Comparison of ENCODE assay signal across 25 cellular contexts in genomic region chr16:89286096-89286495, GRCh38.
DNase-seq lines count a peak whose midpoint lies in the region; ATAC-seq and TF ChIP-seq lines count a peak whose summit lies in the region.
"Had no signal": no experiment of that assay in that cellular context is flagged by ENCODE, and none has a peak within 500 bp of the region (broad histone marks: within the 10 kb centered on the region; RNA-seq: fewer than 3 reads in every experiment).

No MANE protein-coding gene starts in this region.

- intact Hi-C loops in right cardiac atrium (cut with DNase I) = no loop called here
- intact Hi-C loops in left cardiac atrium (cut with DNase I) = loop anchor here in 1 of 2 donors (2.0 kb wide), 1 partner anchor 65 kb away; no protein-coding TSS in a partner anchor

- H3K14ac ChIP-seq in neuronal stem cell (ENCODE audit: low read length) = no peak overlapping the region

- H3K9me3 Mint-ChIP-seq in activated T-cell treated with anti-CD3 and anti-CD28 coated beads, Interleukin-2, amount 50 U/mL, for 24 hours = no peaks in the 10 kb centered on the region
- H3K9me3 Mint-ChIP-seq in chondrocyte (ENCODE audit: low read depth) = no peaks in the 10 kb centered on the region
- H3K9me3 Mint-ChIP-seq: CD4-positive, alpha-beta T cell had no signal

- H2BK120ac ChIP-seq in neuronal stem cell (ENCODE audit: low read depth, low read length) = no peak overlapping the region

- H3K4me2 ChIP-seq in neuronal stem cell (ENCODE audit: insufficient read depth, low read length, poor library complexity, severe bottlenecking) = no peak overlapping the region
- H3K4me2 ChIP-seq: BLaER1 had no signal

- DNase-seq in activated T-cell treated with anti-CD3 and anti-CD28 coated beads, Interleukin-2, amount 50 U/mL, for 24 hours = no peak
- DNase-seq in activated T-cell treated with anti-CD3 and anti-CD28 coated beads, Interleukin-2, amount 50 U/mL, for 48 hours = no peak
- DNase-seq in right cardiac atrium (peak in 2 of 3 donors; percentile 39 to 44), left cardiac atrium (no peak), chondrocyte (ENCODE audit: low spot score) (no peak), neuronal stem cell (ENCODE audit: low spot score) (no peak), RKO (ENCODE audit: low spot score) (no peak)
- DNase-seq: ACHN; CD4-positive, alpha-beta T cell; COR-L47; DMS79 treated with DMSO at 0.1 percent for 48 hours; KG1; NCI-H1092 treated with DMSO at 0.1 percent for 48 hours; NCI-H1436 treated with DMSO at 0.1 percent for 48 hours; NCI-H2029; NCI-H226; NCI-H510A treated with DMSO at 0.1 percent for 48 hours; NCI-H748 treated with DMSO at 0.1 percent for 48 hours had no signal

- H2AFZ ChIP-seq in neuronal stem cell (ENCODE audit: low read length) = no peak overlapping the region

- no peak overlapping the region for H2BK5ac ChIP-seq in neuronal stem cell (ENCODE audit: low read length)

- H3K4me1 Mint-ChIP-seq in activated T-cell treated with anti-CD3 and anti-CD28 coated beads, Interleukin-2, amount 50 U/mL, for 24 hours (ENCODE audit: low read depth) = no peaks in the 10 kb centered on the region
- peaks cover 5% of the 10 kb centered on the region for H3K4me1 Mint-ChIP-seq in chondrocyte (ENCODE audit: low read depth)

- H3K9me3 ChIP-seq in right cardiac atrium (ENCODE audit: control insufficient read depth, low read length) = no peaks in the 10 kb centered on the region
- no peaks in the 10 kb centered on the region for H3K9me3 ChIP-seq in neuronal stem cell (replicated peaks in 1 of 2; ENCODE audit: control insufficient read depth in 2 of 2, insufficient read depth in 1 of 2, low read depth in 1 of 2, low read length in 2 of 2)
- H3K9me3 ChIP-seq: BLaER1, HAP-1, SJSA1 had no signal

- H3K23ac ChIP-seq in neuronal stem cell (ENCODE audit: low read depth, low read length, poor library complexity) = peak overlapping the region; percentile 58

- peaks cover 43% of the 10 kb centered on the region for H3K36me3 Mint-ChIP-seq in activated T-cell treated with anti-CD3 and anti-CD28 coated beads, Interleukin-2, amount 50 U/mL, for 24 hours (ENCODE audit: low read depth)
- peaks cover 11% of the 10 kb centered on the region for H3K36me3 Mint-ChIP-seq in chondrocyte (ENCODE audit: low read depth)

- no peak overlapping the region for H3K4ac ChIP-seq in neuronal stem cell (ENCODE audit: low read length)

- peaks cover 18% of the 10 kb centered on the region for H3K79me1 ChIP-seq in neuronal stem cell (ENCODE audit: low read depth, low read length)

- H3K18ac ChIP-seq in neuronal stem cell (ENCODE audit: low read length) = no peak overlapping the region

- 91% methylated on average over 25 of the region's 25 CpGs for WGBS in right cardiac atrium
- no CpG with 5 or more reads among the region's 25 CpGs for WGBS in neuronal stem cell (ENCODE audit: extremely low coverage in 2 of 2, insufficient read length in 2 of 2, insufficient replicate concordance in 1 of 2), 2 donors

- H3K4me1 ChIP-seq in right cardiac atrium (ENCODE audit: control insufficient read depth, insufficient read depth, low read length) (no peaks in the 10 kb centered on the region), neuronal stem cell (ENCODE audit: control insufficient read depth in 2 of 2, insufficient read depth in 1 of 2, low read depth in 1 of 2, low read length in 2 of 2) (peaks cover 6 to 21% of the 10 kb centered on the region in 2 donors)
- H3K4me1 ChIP-seq: HAP-1, SJSA1 had no signal

- no peak overlapping the region for H4K91ac ChIP-seq in neuronal stem cell (ENCODE audit: low read depth, low read length, poor library complexity)

- no peak overlapping the region for H2BK15ac ChIP-seq in neuronal stem cell (ENCODE audit: low read length)

- H3K4me3 ChIP-seq in right cardiac atrium (ENCODE audit: low read length) = no peak overlapping the region
- H3K4me3 ChIP-seq in neuronal stem cell (ENCODE audit: low read length in 2 of 2) = no peak overlapping the region
- H3K4me3 ChIP-seq: BLaER1, HAP-1, SJSA1 had no signal

- peak overlapping the region; percentile 22 for H3K27ac Mint-ChIP-seq in activated T-cell treated with anti-CD3 and anti-CD28 coated beads, Interleukin-2, amount 50 U/mL, for 24 hours
- H3K27ac Mint-ChIP-seq in chondrocyte (ENCODE audit: unreplicated experiment) = peak overlapping the region; percentile 45
- H3K27ac Mint-ChIP-seq: CD4-positive, alpha-beta T cell had no signal

- no peaks in the 10 kb centered on the region for H3K27me3 ChIP-seq in right cardiac atrium (ENCODE audit: control insufficient read depth, insufficient read depth)
- no peaks in the 10 kb centered on the region for H3K27me3 ChIP-seq in neuronal stem cell (ENCODE audit: control insufficient read depth in 3 of 3, insufficient read depth in 3 of 3, low read depth in 1 of 3, low read length in 3 of 3)
- H3K27me3 ChIP-seq: BLaER1, SJSA1 had no signal

- H2BK12ac ChIP-seq in neuronal stem cell (ENCODE audit: low read length) = no peak overlapping the region

- no peaks in the 10 kb centered on the region for H3K27me3 Mint-ChIP-seq in activated T-cell treated with anti-CD3 and anti-CD28 coated beads, Interleukin-2, amount 50 U/mL, for 24 hours
- H3K27me3 Mint-ChIP-seq in chondrocyte (ENCODE audit: low read depth) = no peaks in the 10 kb centered on the region
- H3K27me3 Mint-ChIP-seq: CD4-positive, alpha-beta T cell had no signal

- no peak overlapping the region for H3K4me3 Mint-ChIP-seq in activated T-cell treated with anti-CD3 and anti-CD28 coated beads, Interleukin-2, amount 50 U/mL, for 24 hours
- H3K4me3 Mint-ChIP-seq in chondrocyte (ENCODE audit: unreplicated experiment) = no peak overlapping the region
- H3K4me3 Mint-ChIP-seq: CD4-positive, alpha-beta T cell had no signal

- H4K8ac ChIP-seq in neuronal stem cell (ENCODE audit: low read depth, low read length) = no peak overlapping the region

- no peak for TF ChIP-seq CTCF in chondrocyte (IDR thresholded peaks at IDR 0.05)

- H3K36me3 ChIP-seq in neuronal stem cell (replicated peaks in 1 of 2; ENCODE audit: control insufficient read depth in 2 of 2, insufficient read depth in 2 of 2, low read length in 2 of 2) = peaks cover 59 to 93% of the 10 kb centered on the region in 2 donors

- ATAC-seq in right cardiac atrium (no peak), left cardiac atrium (no peak), HG02884 (IDR thresholded peaks at IDR 0.05; ENCODE audit: unreplicated experiment) (no peak)
- ATAC-seq: Panc1 had no signal

- no peak overlapping the region for H3K27ac ChIP-seq in right cardiac atrium (ENCODE audit: low read length)
- H3K27ac ChIP-seq in neuronal stem cell (replicated peaks; ENCODE audit: low read length) = no peak overlapping the region
- H3K27ac ChIP-seq: 22Rv1, BLaER1, HL-60, SJSA1 had no signal

- no peak overlapping the region for H2AK5ac ChIP-seq in neuronal stem cell (ENCODE audit: low read depth, low read length)

- H3K9ac ChIP-seq in neuronal stem cell (ENCODE audit: low read depth, low read length, poor library complexity) = no peak overlapping the region
- H3K9ac ChIP-seq: BLaER1 had no signal

Comparison
In these comparisons a context has a peak if more than half of its experiments do, and no peak if none do; other contexts are left out.
1. DNase-seq: peak in right cardiac atrium (2 of 3); none in activated T-cell treated with anti-CD3 and anti-CD28 coated beads, Interleukin-2, amount 50 U/mL, for 24 hours (single experiment), activated T-cell treated with anti-CD3 and anti-CD28 coated beads, Interleukin-2, amount 50 U/mL, for 48 hours (0 of 2), left cardiac atrium (single experiment), chondrocyte (single experiment), neuronal stem cell (single experiment) and RKO (single experiment).